In genomic region chr3:60444898-60445297, GRCh38 we compare ENCODE assay signal across 1 cellular context.
TF ChIP-seq lines count a peak whose summit lies in the region.

No MANE protein-coding gene starts in this region.

TF ChIP-seq in H1, 55 proteins besides CTCF, POLR2A, EP300 and RAD21 (continued from another document):
- TF ChIP-seq CHD7 (IDR thresholded peaks at IDR 0.05; ENCODE audit: insufficient replicate concordance, low read length) (peak; percentile 87), GTF2F1 (IDR thresholded peaks at IDR 0.05; ENCODE audit: borderline replicate concordance, low read depth, low read length) (no peak), ZNF274 (IDR thresholded peaks at IDR 0.05; ENCODE audit: borderline replicate concordance, extremely low read depth, low read length) (no peak)
